1 cellular context compared by ENCODE assay signal in the genomic region with DNA sequence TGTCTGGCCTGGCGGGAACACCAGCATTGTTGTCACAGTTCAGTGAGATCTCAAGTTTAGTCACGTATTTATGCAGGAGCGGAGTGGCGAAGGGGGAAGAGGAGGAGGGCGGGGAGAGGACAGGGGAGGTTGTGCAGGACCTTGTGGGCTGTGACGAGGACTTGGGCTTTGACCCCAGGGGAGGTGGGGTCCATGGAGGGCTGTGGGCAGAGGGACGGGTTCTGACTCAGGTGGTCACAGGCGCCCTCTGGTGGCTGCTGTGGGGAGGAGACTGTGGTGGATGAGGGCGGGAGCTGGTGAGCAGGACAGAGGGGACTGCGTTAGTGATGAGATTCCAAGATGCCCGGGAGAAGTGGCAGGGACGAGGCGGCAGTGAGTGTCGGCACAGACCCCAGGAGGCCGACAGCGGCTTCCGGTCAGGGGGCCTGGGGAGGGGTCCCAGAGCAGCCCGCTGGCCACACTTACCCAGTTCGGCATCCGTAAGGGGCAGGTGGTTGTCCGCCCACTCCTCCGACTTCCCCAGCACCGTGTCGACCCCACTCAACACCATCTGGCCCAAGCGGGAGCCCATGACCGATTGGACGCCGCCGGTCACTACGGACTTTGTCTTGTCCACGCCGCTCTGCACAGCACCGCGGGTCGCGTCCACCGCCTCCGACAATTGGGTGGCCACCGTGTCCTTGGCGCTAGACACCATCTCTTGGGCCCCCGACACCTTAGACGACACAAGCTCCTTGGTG.
A peak's percentile ranks its signal among the peaks of the same experiment; 100 is the strongest.
TF ChIP-seq lines count a peak whose summit lies in the region.

No MANE protein-coding gene starts in this region.

TF ChIP-seq in K562, 482 proteins besides CTCF, POLR2A, EP300 and RAD21 (continues in another document):
- TF ChIP-seq, protein P1, sequence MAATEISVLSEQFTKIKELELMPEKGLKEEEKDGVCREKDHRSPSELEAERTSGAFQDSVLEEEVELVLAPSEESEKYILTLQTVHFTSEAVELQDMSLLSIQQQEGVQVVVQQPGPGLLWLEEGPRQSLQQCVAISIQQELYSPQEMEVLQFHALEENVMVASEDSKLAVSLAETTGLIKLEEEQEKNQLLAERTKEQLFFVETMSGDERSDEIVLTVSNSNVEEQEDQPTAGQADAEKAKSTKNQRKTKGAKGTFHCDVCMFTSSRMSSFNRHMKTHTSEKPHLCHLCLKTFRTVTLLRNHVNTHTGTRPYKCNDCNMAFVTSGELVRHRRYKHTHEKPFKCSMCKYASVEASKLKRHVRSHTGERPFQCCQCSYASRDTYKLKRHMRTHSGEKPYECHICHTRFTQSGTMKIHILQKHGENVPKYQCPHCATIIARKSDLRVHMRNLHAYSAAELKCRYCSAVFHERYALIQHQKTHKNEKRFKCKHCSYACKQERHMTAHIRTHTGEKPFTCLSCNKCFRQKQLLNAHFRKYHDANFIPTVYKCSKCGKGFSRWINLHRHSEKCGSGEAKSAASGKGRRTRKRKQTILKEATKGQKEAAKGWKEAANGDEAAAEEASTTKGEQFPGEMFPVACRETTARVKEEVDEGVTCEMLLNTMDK (IDR thresholded peaks at IDR 0.05; ENCODE audit: borderline replicate concordance, insufficient read depth, low read depth, low read length, poor library complexity, severe bottlenecking), result peak; percentile 66
- TF ChIP-seq U2AF1 (optimal IDR thresholded peaks at IDR 0.05; ENCODE audit: low read depth, low read length) (no peak), CXXC5 (CRISPR knock-in tag; IDR thresholded peaks at IDR 0.05) (no peak), ZBTB40 (IDR thresholded peaks at IDR 0.05) (no peak), ZBTB40 (CRISPR knock-in tag; IDR thresholded peaks at IDR 0.05) (no peak), BCOR (IDR thresholded peaks at IDR 0.05) (no peak), LCOR (CRISPR knock-in tag; IDR thresholded peaks at IDR 0.05) (no peak), DEAF1 (CRISPR knock-in tag; IDR thresholded peaks at IDR 0.05) (0 out of 2 replicates have a peak, but pooled peaks have one; percentile 10), ESRRB (CRISPR knock-in tag; IDR thresholded peaks at IDR 0.05; ENCODE audit: borderline replicate concordance) (no peak), KAT2B (IDR thresholded peaks at IDR 0.05; ENCODE audit: low read depth, low read length) (no peak), STAG1 (CRISPR knock-in tag; IDR thresholded peaks at IDR 0.05; ENCODE audit: borderline replicate concordance) (no peak; the same call in 1 of the 2 replicates), SNIP1 (IDR thresholded peaks at IDR 0.05; ENCODE audit: low read depth) (no peak), THRB (CRISPR knock-in tag; conservative IDR thresholded peaks at IDR 0.05) (0 out of 2 replicates have a peak, but pooled peaks have one; percentile 41), NR4A1 (CRISPR knock-in tag; IDR thresholded peaks at IDR 0.05) (no peak), NR4A1 (tag; IDR thresholded peaks at IDR 0.05) (no peak), SMC3 (conservative IDR thresholded peaks at IDR 0.05; ENCODE audit: insufficient read depth, low read depth, low read length) (peak; percentile 83), NR1H2 (CRISPR knock-in tag; IDR thresholded peaks at IDR 0.05) (no peak), SP2 (IDR thresholded peaks at IDR 0.05; ENCODE audit: extremely low read depth, low read depth, low read length, poor library complexity, severe bottlenecking) (no peak), ZNF165 (CRISPR knock-in tag; IDR thresholded peaks at IDR 0.05; ENCODE audit: borderline replicate concordance) (no peak), BRF1 (IDR thresholded peaks at IDR 0.05; ENCODE audit: borderline replicate concordance, extremely low read depth, insufficient read length) (no peak), CEBPG (CRISPR knock-in tag; IDR thresholded peaks at IDR 0.05) (no peak), CEBPG (tag; conservative IDR thresholded peaks at IDR 0.05 in 1 of 2, IDR thresholded peaks at IDR 0.05 in 1 of 2) (no peak), CREB1 (IDR thresholded peaks at IDR 0.05) (no peak), CREB1 (CRISPR knock-in tag; IDR thresholded peaks at IDR 0.05) (no peak), CCAR2 (IDR thresholded peaks at IDR 0.05; ENCODE audit: low read depth, low read length) (no peak), ZC3H11A (IDR thresholded peaks at IDR 0.05; ENCODE audit: low read depth, low read length) (no peak), RB1 (IDR thresholded peaks at IDR 0.05; ENCODE audit: low read depth) (peak; percentile 13; the same call in 1 of the 2 replicates), RBFOX2 (IDR thresholded peaks at IDR 0.05; ENCODE audit: low read depth, low read length) (peak; percentile 55; the same call in 1 of the 2 replicates), ZNF311 (CRISPR knock-in tag; IDR thresholded peaks at IDR 0.05) (no peak), MYNN (IDR thresholded peaks at IDR 0.05) (no peak), MYNN (CRISPR knock-in tag; IDR thresholded peaks at IDR 0.05) (no peak), HDGF (IDR thresholded peaks at IDR 0.05) (peak; percentile 89), FOXK2 (conservative IDR thresholded peaks at IDR 0.05 in 1 of 2, IDR thresholded peaks at IDR 0.05 in 1 of 2; ENCODE audit: low read depth in 2 of 2) (no peak), POLR2G (IDR thresholded peaks at IDR 0.05; ENCODE audit: low read depth, low read length) (peak; percentile 70; the same call in 1 of the 2 replicates)
- TF ChIP-seq, protein P2, sequence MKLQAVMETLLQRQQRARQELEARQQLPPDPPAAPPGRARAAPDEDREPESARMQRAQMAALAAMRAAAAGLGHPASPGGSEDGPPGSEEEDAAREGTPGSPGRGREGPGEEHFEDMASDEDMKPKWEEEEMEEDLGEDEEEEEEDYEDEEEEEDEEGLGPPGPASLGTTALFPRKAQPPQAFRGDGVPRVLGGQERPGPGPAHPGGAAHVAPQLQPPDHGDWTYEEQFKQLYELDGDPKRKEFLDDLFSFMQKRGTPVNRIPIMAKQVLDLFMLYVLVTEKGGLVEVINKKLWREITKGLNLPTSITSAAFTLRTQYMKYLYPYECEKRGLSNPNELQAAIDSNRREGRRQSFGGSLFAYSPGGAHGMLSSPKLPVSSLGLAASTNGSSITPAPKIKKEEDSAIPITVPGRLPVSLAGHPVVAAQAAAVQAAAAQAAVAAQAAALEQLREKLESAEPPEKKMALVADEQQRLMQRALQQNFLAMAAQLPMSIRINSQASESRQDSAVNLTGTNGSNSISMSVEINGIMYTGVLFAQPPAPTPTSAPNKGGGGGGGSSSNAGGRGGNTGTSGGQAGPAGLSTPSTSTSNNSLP (IDR thresholded peaks at IDR 0.05; ENCODE audit: borderline replicate concordance, low read depth, low read length), result no peak
- TF ChIP-seq, protein P3, sequence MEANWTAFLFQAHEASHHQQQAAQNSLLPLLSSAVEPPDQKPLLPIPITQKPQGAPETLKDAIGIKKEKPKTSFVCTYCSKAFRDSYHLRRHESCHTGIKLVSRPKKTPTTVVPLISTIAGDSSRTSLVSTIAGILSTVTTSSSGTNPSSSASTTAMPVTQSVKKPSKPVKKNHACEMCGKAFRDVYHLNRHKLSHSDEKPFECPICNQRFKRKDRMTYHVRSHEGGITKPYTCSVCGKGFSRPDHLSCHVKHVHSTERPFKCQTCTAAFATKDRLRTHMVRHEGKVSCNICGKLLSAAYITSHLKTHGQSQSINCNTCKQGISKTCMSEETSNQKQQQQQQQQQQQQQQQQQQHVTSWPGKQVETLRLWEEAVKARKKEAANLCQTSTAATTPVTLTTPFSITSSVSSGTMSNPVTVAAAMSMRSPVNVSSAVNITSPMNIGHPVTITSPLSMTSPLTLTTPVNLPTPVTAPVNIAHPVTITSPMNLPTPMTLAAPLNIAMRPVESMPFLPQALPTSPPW (CRISPR knock-in tag; IDR thresholded peaks at IDR 0.05), result 0 out of 2 replicates have a peak, but pooled peaks have one; percentile 9
- TF ChIP-seq, protein P4, sequence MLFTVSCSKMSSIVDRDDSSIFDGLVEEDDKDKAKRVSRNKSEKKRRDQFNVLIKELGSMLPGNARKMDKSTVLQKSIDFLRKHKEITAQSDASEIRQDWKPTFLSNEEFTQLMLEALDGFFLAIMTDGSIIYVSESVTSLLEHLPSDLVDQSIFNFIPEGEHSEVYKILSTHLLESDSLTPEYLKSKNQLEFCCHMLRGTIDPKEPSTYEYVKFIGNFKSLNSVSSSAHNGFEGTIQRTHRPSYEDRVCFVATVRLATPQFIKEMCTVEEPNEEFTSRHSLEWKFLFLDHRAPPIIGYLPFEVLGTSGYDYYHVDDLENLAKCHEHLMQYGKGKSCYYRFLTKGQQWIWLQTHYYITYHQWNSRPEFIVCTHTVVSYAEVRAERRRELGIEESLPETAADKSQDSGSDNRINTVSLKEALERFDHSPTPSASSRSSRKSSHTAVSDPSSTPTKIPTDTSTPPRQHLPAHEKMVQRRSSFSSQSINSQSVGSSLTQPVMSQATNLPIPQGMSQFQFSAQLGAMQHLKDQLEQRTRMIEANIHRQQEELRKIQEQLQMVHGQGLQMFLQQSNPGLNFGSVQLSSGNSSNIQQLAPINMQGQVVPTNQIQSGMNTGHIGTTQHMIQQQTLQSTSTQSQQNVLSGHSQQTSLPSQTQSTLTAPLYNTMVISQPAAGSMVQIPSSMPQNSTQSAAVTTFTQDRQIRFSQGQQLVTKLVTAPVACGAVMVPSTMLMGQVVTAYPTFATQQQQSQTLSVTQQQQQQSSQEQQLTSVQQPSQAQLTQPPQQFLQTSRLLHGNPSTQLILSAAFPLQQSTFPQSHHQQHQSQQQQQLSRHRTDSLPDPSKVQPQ (CRISPR knock-in tag; IDR thresholded peaks at IDR 0.05; ENCODE audit: borderline replicate concordance), result no peak
